Comparison of ENCODE assay signal across 1 cellular context in genomic region chr17:66829386-66829864, GRCh38.
TF ChIP-seq lines count a peak whose summit lies in the region.

No MANE protein-coding gene starts in this region.

TF ChIP-seq in HepG2, 621 proteins besides CTCF, POLR2A, EP300 and RAD21 (continued from another document and continues in another):
- TF ChIP-seq ZNF432 (CRISPR knock-in tag; IDR thresholded peaks at IDR 0.05; ENCODE audit: borderline replicate concordance) = no peak
- TF ChIP-seq AGO1 (IDR thresholded peaks at IDR 0.05; ENCODE audit: low read depth, low read length, poor library complexity, severe bottlenecking) = no peak
- no peak for TF ChIP-seq ZNF589 (CRISPR knock-in tag; conservative IDR thresholded peaks at IDR 0.05)
- TF ChIP-seq ZSCAN31 (CRISPR knock-in tag; IDR thresholded peaks at IDR 0.05; ENCODE audit: low read depth) = no peak
- TF ChIP-seq ZNF800 (CRISPR knock-in tag; IDR thresholded peaks at IDR 0.05) = peak; percentile 62; the same call in 1 of the 2 replicates
- no peak for TF ChIP-seq NFYB (CRISPR knock-in tag; IDR thresholded peaks at IDR 0.05)
- TF ChIP-seq TIGD3 (CRISPR knock-in tag; IDR thresholded peaks at IDR 0.05; ENCODE audit: borderline replicate concordance) = no peak
- no peak for TF ChIP-seq ZBTB1 (CRISPR knock-in tag; IDR thresholded peaks at IDR 0.05; ENCODE audit: borderline replicate concordance)
- no peak for TF ChIP-seq ZNF713 (CRISPR knock-in tag; IDR thresholded peaks at IDR 0.05)
- TF ChIP-seq ZBTB38 (CRISPR knock-in tag; IDR thresholded peaks at IDR 0.05) = no peak
- TF ChIP-seq ATAD3A (CRISPR knock-in tag; IDR thresholded peaks at IDR 0.05) = no peak
- TF ChIP-seq MNT (IDR thresholded peaks at IDR 0.05) = no peak
- TF ChIP-seq ZNF326 (CRISPR knock-in tag; IDR thresholded peaks at IDR 0.05; ENCODE audit: borderline replicate concordance) = no peak
- TF ChIP-seq U2AF1 (optimal IDR thresholded peaks at IDR 0.05; ENCODE audit: low read depth, low read length) = no peak
- TF ChIP-seq NCOA2 (CRISPR knock-in tag; IDR thresholded peaks at IDR 0.05) = 0 out of 2 replicates have a peak, but pooled peaks have one; percentile 28
- TF ChIP-seq ZGPAT (CRISPR knock-in tag; IDR thresholded peaks at IDR 0.05) = no peak
- no peak for TF ChIP-seq ZNF574 (CRISPR knock-in tag; IDR thresholded peaks at IDR 0.05)
- TF ChIP-seq FOXA1 (IDR thresholded peaks at IDR 0.05) = no peak
- no peak for TF ChIP-seq FOXA1 (CRISPR knock-in tag; IDR thresholded peaks at IDR 0.05)
- no peak for TF ChIP-seq ATF7-NPFF (CRISPR knock-in tag; IDR thresholded peaks at IDR 0.05; ENCODE audit: low read depth)
- no peak for TF ChIP-seq HOXA7 (CRISPR knock-in tag; IDR thresholded peaks at IDR 0.05)
- TF ChIP-seq GTF3A (CRISPR knock-in tag; conservative IDR thresholded peaks at IDR 0.05) = no peak
- no peak for TF ChIP-seq NONO (IDR thresholded peaks at IDR 0.05)
- TF ChIP-seq NONO (CRISPR knock-in tag; conservative IDR thresholded peaks at IDR 0.05) = no peak
- no peak for TF ChIP-seq ZBTB4 (CRISPR knock-in tag; IDR thresholded peaks at IDR 0.05; ENCODE audit: borderline replicate concordance)
- TF ChIP-seq ZNF720 (CRISPR knock-in tag; IDR thresholded peaks at IDR 0.05) = no peak
- peak; percentile 55; the same call in 1 of the 2 replicates for TF ChIP-seq MEIS2 (CRISPR knock-in tag; IDR thresholded peaks at IDR 0.05)
- TF ChIP-seq NBN (conservative IDR thresholded peaks at IDR 0.05) = no peak
- no peak for TF ChIP-seq SALL2 (CRISPR knock-in tag; IDR thresholded peaks at IDR 0.05)
- TF ChIP-seq BORCS8-MEF2B (CRISPR knock-in tag; IDR thresholded peaks at IDR 0.05) = peak; percentile 31; the same call in 1 of the 2 replicates
- no peak for TF ChIP-seq EEA1 (CRISPR knock-in tag; IDR thresholded peaks at IDR 0.05; ENCODE audit: borderline replicate concordance)
- peak; percentile 86; the same call in 1 of the 2 replicates for TF ChIP-seq ZNF766 (CRISPR knock-in tag; IDR thresholded peaks at IDR 0.05; ENCODE audit: borderline replicate concordance)
- TF ChIP-seq ZFP41 (CRISPR knock-in tag; IDR thresholded peaks at IDR 0.05; ENCODE audit: borderline replicate concordance) = no peak
- no peak for TF ChIP-seq POGZ (CRISPR knock-in tag; IDR thresholded peaks at IDR 0.05)
- no peak for TF ChIP-seq BCL3 (CRISPR knock-in tag; IDR thresholded peaks at IDR 0.05)
- TF ChIP-seq CREM (IDR thresholded peaks at IDR 0.05) = no peak
- no peak for TF ChIP-seq CREM (CRISPR knock-in tag; IDR thresholded peaks at IDR 0.05)
- TF ChIP-seq NFATC3 (CRISPR knock-in tag; IDR thresholded peaks at IDR 0.05) = no peak
- 0 out of 2 replicates have a peak, but pooled peaks have one; percentile 56 for TF ChIP-seq ZBTB25 (CRISPR knock-in tag; IDR thresholded peaks at IDR 0.05)
- TF ChIP-seq ZNF646 (CRISPR knock-in tag; IDR thresholded peaks at IDR 0.05) = no peak
- TF ChIP-seq ZNF616 (CRISPR knock-in tag; IDR thresholded peaks at IDR 0.05; ENCODE audit: low read depth) = no peak
- no peak for TF ChIP-seq ZNF180 (CRISPR knock-in tag; IDR thresholded peaks at IDR 0.05; ENCODE audit: borderline replicate concordance, low read depth)
- TF ChIP-seq TEAD2 (CRISPR knock-in tag; IDR thresholded peaks at IDR 0.05) = no peak
- no peak for TF ChIP-seq ZNF225 (CRISPR knock-in tag; IDR thresholded peaks at IDR 0.05)
